ENCODE assay signal across 14 cellular contexts in the genomic region with DNA sequence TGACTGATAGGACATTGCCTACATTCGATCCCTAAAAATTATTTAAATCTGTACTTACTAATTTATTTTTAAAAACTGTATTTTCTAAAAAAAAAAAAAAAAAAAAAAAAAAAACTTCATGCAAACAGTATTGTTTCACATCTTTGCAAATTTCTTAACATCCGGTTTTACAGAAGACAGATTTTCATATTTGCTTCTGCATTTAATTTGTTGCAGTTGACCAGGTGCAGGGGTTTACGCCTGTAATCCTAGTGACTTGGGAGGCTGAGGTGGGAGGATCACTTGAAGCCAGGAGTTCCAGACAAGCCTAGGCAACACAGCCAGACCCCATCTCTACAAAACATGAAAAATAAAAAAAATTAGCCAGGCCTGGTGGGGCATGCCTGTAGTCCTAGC.
"Had no signal": no experiment of that assay in that cellular context is flagged by ENCODE, and none has a peak within 500 bp of the region (broad histone marks: within the 10 kb centered on the region; RNA-seq: fewer than 3 reads in every experiment).

No MANE protein-coding gene starts in this region.

- H3K4me1 ChIP-seq: breast epithelium had no signal

- DNase-seq: activated CD4-positive, alpha-beta T cell treated with anti-CD3 and anti-CD28 coated beads for 1 hour; activated CD4-positive, alpha-beta T cell treated with anti-CD3 and anti-CD28 coated beads, Interleukin-2, amount 50 U/mL, for 48 hours; activated gamma-delta T cell treated with Interleukin-2 at 50 U/mL for 16 hours; activated naive CD8-positive, alpha-beta T cell treated with anti-CD3 and anti-CD28 coated beads, Interleukin-2, amount 10 ng/mL, durations not matched to agents 7 days and 5 days; activated T-cell treated with anti-CD3 and anti-CD28 coated beads, Interleukin-2, amount 50 U/mL, for 72 hours; anterior cingulate cortex; heart right ventricle; kidney; midbrain; right cardiac atrium; small intestine; tibial artery had no signal

- H3K36me3 ChIP-seq: breast epithelium, heart right ventricle, tibial artery had no signal

- H3K9me3 ChIP-seq: breast epithelium, tibial artery had no signal

- FAIRE-seq: endothelial cell of umbilical vein, kidney, small intestine had no signal

- H3K27me3 ChIP-seq: breast epithelium, heart right ventricle, tibial artery had no signal

- H3K4me3 ChIP-seq: breast epithelium, heart right ventricle, tibial artery had no signal

- H3K27ac ChIP-seq: breast epithelium, heart right ventricle, tibial artery had no signal

- ATAC-seq: activated T-cell treated with anti-CD3 and anti-CD28 coated beads, Interleukin-2, amount 50 U/mL, for 72 hours; heart right ventricle; right cardiac atrium had no signal
